Comparison of ENCODE assay signal across 1 cellular context in the genomic region with DNA sequence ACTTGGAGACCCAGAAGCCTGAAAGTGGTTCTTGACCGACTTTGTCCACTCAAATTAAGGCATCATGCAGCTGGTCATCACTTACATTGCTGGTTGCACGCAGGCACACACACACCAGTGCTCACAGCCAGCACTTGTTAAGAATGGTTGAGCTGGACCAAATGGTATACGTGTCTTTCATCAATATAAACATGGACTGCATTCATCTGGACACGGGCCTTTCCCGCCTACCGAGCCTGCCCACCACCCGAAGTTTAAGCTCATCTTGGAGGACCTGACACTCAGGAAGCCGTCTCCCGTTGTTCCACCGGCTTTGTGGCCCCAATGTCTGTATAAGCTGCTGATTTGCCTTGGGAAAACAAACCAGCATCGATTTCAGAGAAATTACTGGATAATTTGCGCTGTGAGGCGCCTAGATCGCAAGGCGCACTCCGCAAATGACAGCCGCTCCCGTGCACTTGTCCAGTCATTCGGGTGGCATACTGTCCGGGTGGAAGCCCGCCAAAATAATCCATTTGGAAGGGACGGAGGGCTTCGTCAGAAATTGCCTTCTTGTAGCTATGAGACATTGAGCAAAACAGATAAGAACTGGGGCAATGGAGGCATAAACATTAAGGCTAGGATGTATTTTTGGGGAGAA.
TF ChIP-seq lines count a peak whose summit lies in the region.

No MANE protein-coding gene starts in this region.

TF ChIP-seq in H1, 55 proteins besides CTCF, POLR2A, EP300 and RAD21:
- TF ChIP-seq JUND (IDR thresholded peaks at IDR 0.05; ENCODE audit: low read length) (no peak), TEAD4 (IDR thresholded peaks at IDR 0.05; ENCODE audit: low read depth, low read length) (no peak), NRF1 (IDR thresholded peaks at IDR 0.05; ENCODE audit: low read depth, low read length) (no peak), MAX (IDR thresholded peaks at IDR 0.05) (peak; percentile 15; the same call in 1 of the 2 replicates)
- TF ChIP-seq, protein P1, sequence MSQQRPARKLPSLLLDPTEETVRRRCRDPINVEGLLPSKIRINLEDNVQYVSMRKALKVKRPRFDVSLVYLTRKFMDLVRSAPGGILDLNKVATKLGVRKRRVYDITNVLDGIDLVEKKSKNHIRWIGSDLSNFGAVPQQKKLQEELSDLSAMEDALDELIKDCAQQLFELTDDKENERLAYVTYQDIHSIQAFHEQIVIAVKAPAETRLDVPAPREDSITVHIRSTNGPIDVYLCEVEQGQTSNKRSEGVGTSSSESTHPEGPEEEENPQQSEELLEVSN (IDR thresholded peaks at IDR 0.05), result peak; percentile 65; the same call in 1 of the 2 replicates
